Comparison of ENCODE assay signal across 14 cellular contexts in the genomic region with DNA sequence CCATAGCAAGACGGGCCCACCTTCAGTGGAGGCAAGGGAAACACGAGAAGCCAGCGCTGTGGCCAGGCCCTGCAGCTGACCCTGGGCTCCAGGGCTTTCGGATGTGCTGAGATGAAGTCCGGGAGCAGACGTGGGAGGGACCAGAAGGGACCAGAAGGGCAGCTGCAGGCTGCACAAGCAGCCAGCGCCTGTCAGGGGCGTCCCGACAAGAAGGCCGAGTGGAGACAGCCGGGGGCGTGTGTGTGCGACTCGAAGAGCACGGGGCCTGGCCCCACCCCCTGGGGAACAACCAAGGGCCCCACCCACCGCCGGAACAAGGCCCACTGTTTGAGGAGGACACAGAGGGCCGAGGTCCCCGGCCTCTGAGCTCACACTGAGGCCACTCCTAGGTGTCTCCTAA.
"Had no signal": no experiment of that assay in that cellular context is flagged by ENCODE, and none has a peak within 500 bp of the region (broad histone marks: within the 10 kb centered on the region; RNA-seq: fewer than 3 reads in every experiment).

No MANE protein-coding gene starts in this region.

- H3K4me3 ChIP-seq: hepatocyte, lung, stomach had no signal

- H3K27ac ChIP-seq: hepatocyte, stomach had no signal

- ATAC-seq: natural killer cell had no signal

- H3K27me3 ChIP-seq: hepatocyte, stomach had no signal

- H3K9me3 Mint-ChIP-seq: natural killer cell; T-helper 1 cell treated with Interleukin-12 subunit alpha and Interleukin-12 subunit beta and Interleukin-4 antibody, amounts not matched to agents 30 μg/mL and 1 μg/mL, for 36 hours had no signal

- H3K4me1 ChIP-seq: stomach had no signal

- H3K4me3 Mint-ChIP-seq: natural killer cell; T-helper 1 cell treated with Interleukin-12 subunit alpha and Interleukin-12 subunit beta and Interleukin-4 antibody, amounts not matched to agents 30 μg/mL and 1 μg/mL, for 36 hours had no signal

- H3K36me3 Mint-ChIP-seq: natural killer cell had no signal

- H3K9me3 ChIP-seq: stomach had no signal

- DNase-seq: activated CD4-positive, alpha-beta T cell treated with anti-CD3 and anti-CD28 coated beads, Interleukin-2, amount 50 U/mL, for 1 hour; activated CD4-positive, CD25-positive, alpha-beta regulatory T cell; activated effector memory CD4-positive, alpha-beta T cell treated with anti-CD3 and anti-CD28 coated beads, Interleukin-2, amount 50 U/mL, for 16 hours; activated T-cell treated with anti-CD3 and anti-CD28 coated beads, Interleukin-2, amount 50 U/mL, for 1 hour; effector CD4-positive, alpha-beta T cell; kidney; natural killer cell; nucleus accumbens; stimulated activated CD4-positive, alpha-beta T cell treated with anti-CD3 and anti-CD28 coated beads, Interleukin-4, amount 100 ng/mL, for 1 hour; stimulated activated CD8-positive, alpha-beta memory T cell treated with anti-CD3 and anti-CD28 coated beads, Interleukin-4, amount 100 ng/mL, for 48 hours; stomach had no signal

- H3K4me2 ChIP-seq: hepatocyte had no signal

- H2AFZ ChIP-seq: hepatocyte had no signal
